8 cellular contexts compared by ENCODE assay signal in the genomic region with DNA sequence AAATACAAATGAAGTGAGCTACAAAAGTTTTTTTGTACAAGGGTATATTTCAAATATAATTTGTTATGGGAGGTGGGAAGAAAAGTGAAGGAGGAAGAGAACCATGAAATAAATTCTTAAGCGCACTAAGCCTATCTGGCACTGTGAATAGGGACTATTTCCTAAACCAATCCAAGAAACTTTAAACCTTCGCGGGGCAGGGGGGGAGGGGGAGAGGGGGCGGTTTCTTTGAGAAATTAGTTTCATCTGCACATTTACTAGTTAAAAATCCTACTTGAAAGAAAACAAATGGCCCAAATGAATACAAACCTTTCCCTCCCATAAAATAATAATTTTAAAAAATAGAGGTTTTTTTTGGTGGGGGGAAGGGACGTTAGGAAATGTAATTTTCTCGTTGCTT. TPM values are rescaled to one million over a fixed set of nuclear protein-coding genes. Genes with fewer than 3 reads are reported as not detected.
DNase-seq lines count a peak whose midpoint lies in the region; ATAC-seq and TF ChIP-seq lines count a peak whose summit lies in the region.

No MANE protein-coding gene starts in this region.

- H3K27ac ChIP-seq in CD4-positive, alpha-beta memory T cell (ENCODE audit: low read depth, low read length), result peak overlapping the region; percentile 70

- H3K4me3 ChIP-seq in CD4-positive, alpha-beta memory T cell (ENCODE audit: low read length in 2 of 2), result peak overlapping the region; percentile 86 to 92
- H3K4me3 ChIP-seq in LNCaP clone FGC (ENCODE audit: low read depth, low read length) (peak overlapping the region; percentile 65), mononuclear cell (ENCODE audit: low read length) (peak overlapping the region; percentile 75)

- TF ChIP-seq CTCF in LNCaP clone FGC (IDR thresholded peaks at IDR 0.05; ENCODE audit: control insufficient read depth, extremely low read depth, insufficient read depth), result no peak

- no peaks in the 10 kb centered on the region for H3K9me3 ChIP-seq in CD4-positive, alpha-beta memory T cell (ENCODE audit: control insufficient read depth in 1 of 2, low read length in 2 of 2)
- H3K9me3 ChIP-seq in mononuclear cell (ENCODE audit: low read depth, low read length), result no peaks in the 10 kb centered on the region

- no peak for DNase-seq in CD4-positive, alpha-beta memory T cell
- no peak for DNase-seq in LNCaP clone FGC (ENCODE audit: low read depth)
- DNase-seq in central memory CD8-positive, alpha-beta T cell (ENCODE audit: low spot score in 2 of 2), result no peak
- DNase-seq in mesenteric fat pad (ENCODE audit: low spot score), result no peak
- no peak for DNase-seq in GM19240 (ENCODE audit: insufficient read length, low spot score)
- no peak for DNase-seq in head of caudate nucleus

- peak overlapping the region; percentile 88 to 100 (median 96) for H3K27ac Mint-ChIP-seq in CD4-positive, alpha-beta memory T cell
- peak overlapping the region; percentile 62 for H3K27ac Mint-ChIP-seq in central memory CD8-positive, alpha-beta T cell (ENCODE audit: low read depth)

- H3K9me3 Mint-ChIP-seq in CD4-positive, alpha-beta memory T cell, result no peaks in the 10 kb centered on the region
- H3K9me3 Mint-ChIP-seq in central memory CD8-positive, alpha-beta T cell, result no peaks in the 10 kb centered on the region

- peak overlapping the region; percentile 94 to 100 (median 98) for H3K4me3 Mint-ChIP-seq in CD4-positive, alpha-beta memory T cell
- H3K4me3 Mint-ChIP-seq in central memory CD8-positive, alpha-beta T cell, result peak overlapping the region; percentile 94

- ATAC-seq in central memory CD8-positive, alpha-beta T cell (replicated peaks; ENCODE audit: extremely low read depth, poor library complexity, severe bottlenecking), result no peak
- ATAC-seq in GM18858 (IDR thresholded peaks at IDR 0.05; ENCODE audit: unreplicated experiment), result no peak

- CTCF ChIA-PET in CD4-positive, alpha-beta memory T cell (lab: Charles Lee; ENCODE audit: partially characterized antibody), result interaction anchor here (0.9 to 2.6 kb wide), 5 partner anchors 10 to 226 kb away, joined by 3 to 18 read pairs (median 6); no protein-coding TSS in a partner anchor

- H3K27me3 Mint-ChIP-seq in CD4-positive, alpha-beta memory T cell, result peaks cover 1 to 3% of the 10 kb centered on the region in 2 donors
- H3K27me3 Mint-ChIP-seq in central memory CD8-positive, alpha-beta T cell, result no peaks in the 10 kb centered on the region

- H3K4me1 Mint-ChIP-seq in CD4-positive, alpha-beta memory T cell, result peaks cover 17 to 40% (median 27%) of the 10 kb centered on the region in 4 donors
- peaks cover 27% of the 10 kb centered on the region for H3K4me1 Mint-ChIP-seq in central memory CD8-positive, alpha-beta T cell

- H3K36me3 ChIP-seq in CD4-positive, alpha-beta memory T cell (ENCODE audit: insufficient read depth, low read length), result peaks cover 11% of the 10 kb centered on the region

- H3K4me1 ChIP-seq in CD4-positive, alpha-beta memory T cell (ENCODE audit: insufficient read depth, low read length), result peaks cover 27% of the 10 kb centered on the region
- H3K4me1 ChIP-seq in mononuclear cell (ENCODE audit: insufficient read depth, low read length), result peaks cover 10% of the 10 kb centered on the region

- H3K27me3 ChIP-seq in CD4-positive, alpha-beta memory T cell (ENCODE audit: insufficient read depth, low read length), result no peaks in the 10 kb centered on the region
- no peaks in the 10 kb centered on the region for H3K27me3 ChIP-seq in mononuclear cell (ENCODE audit: insufficient read depth, low read length)

- intact Hi-C loops in CD4-positive, alpha-beta memory T cell (cut with micrococcal nuclease), result loop anchor here (2.0 to 5.0 kb wide), 2 partner anchors 74 to 181 kb away; a partner anchor contains a TSS
- intact Hi-C loops in head of caudate nucleus (cut with DNase I), result no loop called here

- POLR2A ChIA-PET in CD4-positive, alpha-beta memory T cell (lab: Charles Lee; ENCODE audit: partially characterized antibody), result interaction anchor here (0.7 to 2.5 kb wide), 23 partner anchors 10 to 809 kb away, joined by 3 to 26 read pairs (median 5); a partner anchor contains a TSS

- H3K36me3 Mint-ChIP-seq in CD4-positive, alpha-beta memory T cell, result peaks cover 16 to 28% of the 10 kb centered on the region in 2 donors
- peaks cover 24% of the 10 kb centered on the region for H3K36me3 Mint-ChIP-seq in central memory CD8-positive, alpha-beta T cell (ENCODE audit: insufficient read depth)

RNA-seq across cellular contexts. Expression of a gene that starts 0.4 kb away (rescaled TPM):
- 10 to 100 TPM; 29.7 to 30.4 TPM for total RNA-seq in CD4-positive, alpha-beta memory T cell
- polyA plus RNA-seq in CD4-positive, alpha-beta memory T cell, result 10 to 100 TPM; 16.7 to 25.7 TPM
- 1.4 TPM for total RNA-seq in mononuclear cell
- 19.1 TPM for total RNA-seq in mesenteric fat pad

RNA-seq across cellular contexts. Expression of a gene that starts 24.1 kb away (rescaled TPM):
- under 1 TPM in 1 of 2 experiments, not detected in 1; 0.64 TPM for total RNA-seq in CD4-positive, alpha-beta memory T cell
- polyA plus RNA-seq in CD4-positive, alpha-beta memory T cell, result not detected
- 3.3 TPM for total RNA-seq in mononuclear cell
- total RNA-seq in mesenteric fat pad, result 0.29 TPM
